2 cellular contexts compared by ENCODE assay signal in genomic region chr20:44356353-44356723, GRCh38.
TF ChIP-seq lines count a peak whose summit lies in the region.

No MANE protein-coding gene starts in this region.

TF ChIP-seq in A549, 52 proteins besides CTCF, POLR2A, EP300 and RAD21:
- TF ChIP-seq JUNB (IDR thresholded peaks at IDR 0.05): no peak
- TF ChIP-seq CBX8 (IDR thresholded peaks at IDR 0.05): no peak
- TF ChIP-seq MAFK (IDR thresholded peaks at IDR 0.05; ENCODE audit: partially characterized antibody): no peak
- TF ChIP-seq CHD4 (IDR thresholded peaks at IDR 0.05; ENCODE audit: borderline replicate concordance): no peak
- TF ChIP-seq RCOR1 (IDR thresholded peaks at IDR 0.05; ENCODE audit: low read depth, low read length): no peak
TF ChIP-seq in A549: peak in this region for 0.

TF ChIP-seq in HepG2, 621 proteins besides CTCF, POLR2A, EP300 and RAD21 (continues in another document):
- TF ChIP-seq ZFP36L2 (CRISPR knock-in tag; IDR thresholded peaks at IDR 0.05) (0 out of 2 replicates have a peak, but pooled peaks have one; percentile 11), ZFP82 (CRISPR knock-in tag; IDR thresholded peaks at IDR 0.05; ENCODE audit: borderline replicate concordance) (no peak), MIER2 (CRISPR knock-in tag; IDR thresholded peaks at IDR 0.05) (0 out of 2 replicates have a peak, but pooled peaks have one; percentile 10), FOXA1 (IDR thresholded peaks at IDR 0.05) (no peak), FOXA1 (CRISPR knock-in tag; IDR thresholded peaks at IDR 0.05) (peak; percentile 11; the same call in 1 of the 2 replicates), ZNF142 (CRISPR knock-in tag; IDR thresholded peaks at IDR 0.05) (no peak), ZNF609 (CRISPR knock-in tag; IDR thresholded peaks at IDR 0.05; ENCODE audit: borderline replicate concordance) (peak; percentile 27; the same call in 1 of the 2 replicates), ZHX2 (IDR thresholded peaks at IDR 0.05; ENCODE audit: low read depth) (0 out of 2 replicates have a peak, but pooled peaks have one; percentile 27), ZHX2 (CRISPR knock-in tag; IDR thresholded peaks at IDR 0.05; ENCODE audit: borderline replicate concordance) (no peak), ETS1 (CRISPR knock-in tag; IDR thresholded peaks at IDR 0.05) (no peak), HMG20B (CRISPR knock-in tag; conservative IDR thresholded peaks at IDR 0.05) (no peak), HDAC2 (CRISPR knock-in tag; IDR thresholded peaks at IDR 0.05) (0 out of 2 replicates have a peak, but pooled peaks have one; percentile 17), JUN (CRISPR knock-in tag; IDR thresholded peaks at IDR 0.05) (no peak), PAF1 (CRISPR knock-in tag; IDR thresholded peaks at IDR 0.05) (peak; percentile 28; the same call in 1 of the 2 replicates), SIN3A (IDR thresholded peaks at IDR 0.05; ENCODE audit: borderline replicate concordance, low read depth, low read length) (no peak), NFYC (CRISPR knock-in tag; IDR thresholded peaks at IDR 0.05) (no peak), EEA1 (CRISPR knock-in tag; IDR thresholded peaks at IDR 0.05; ENCODE audit: borderline replicate concordance) (0 out of 2 replicates have a peak, but pooled peaks have one; percentile 3), HMGXB4 (CRISPR knock-in tag; IDR thresholded peaks at IDR 0.05; ENCODE audit: borderline replicate concordance in 1 of 2, low read depth in 1 of 2) (0 out of 4 replicates have a peak, but pooled peaks of 1 of the 2 experiments have one; percentile 43), ZNF543 (CRISPR knock-in tag; IDR thresholded peaks at IDR 0.05) (no peak), SOX13 (IDR thresholded peaks at IDR 0.05) (no peak), SOX13 (CRISPR knock-in tag; conservative IDR thresholded peaks at IDR 0.05 in 1 of 2, IDR thresholded peaks at IDR 0.05 in 1 of 2) (peak in 1 of 2 experiments; percentile 71; a peak in 2 of 4 replicates), ZKSCAN8 (CRISPR knock-in tag; IDR thresholded peaks at IDR 0.05; ENCODE audit: borderline replicate concordance) (0 out of 2 replicates have a peak, but pooled peaks have one; percentile 25), SOX5 (CRISPR knock-in tag; IDR thresholded peaks at IDR 0.05; ENCODE audit: borderline replicate concordance) (peak; percentile 65; the same call in 1 of the 2 replicates), ZNF282 (IDR thresholded peaks at IDR 0.05; ENCODE audit: partially characterized antibody) (no peak), MYPOP (CRISPR knock-in tag; IDR thresholded peaks at IDR 0.05) (no peak), ZNF800 (CRISPR knock-in tag; IDR thresholded peaks at IDR 0.05) (no peak), TEAD3 (CRISPR knock-in tag; optimal IDR thresholded peaks at IDR 0.05; ENCODE audit: borderline replicate concordance) (no peak)
